Comparison of ENCODE assay signal across 8 cellular contexts in the genomic region with DNA sequence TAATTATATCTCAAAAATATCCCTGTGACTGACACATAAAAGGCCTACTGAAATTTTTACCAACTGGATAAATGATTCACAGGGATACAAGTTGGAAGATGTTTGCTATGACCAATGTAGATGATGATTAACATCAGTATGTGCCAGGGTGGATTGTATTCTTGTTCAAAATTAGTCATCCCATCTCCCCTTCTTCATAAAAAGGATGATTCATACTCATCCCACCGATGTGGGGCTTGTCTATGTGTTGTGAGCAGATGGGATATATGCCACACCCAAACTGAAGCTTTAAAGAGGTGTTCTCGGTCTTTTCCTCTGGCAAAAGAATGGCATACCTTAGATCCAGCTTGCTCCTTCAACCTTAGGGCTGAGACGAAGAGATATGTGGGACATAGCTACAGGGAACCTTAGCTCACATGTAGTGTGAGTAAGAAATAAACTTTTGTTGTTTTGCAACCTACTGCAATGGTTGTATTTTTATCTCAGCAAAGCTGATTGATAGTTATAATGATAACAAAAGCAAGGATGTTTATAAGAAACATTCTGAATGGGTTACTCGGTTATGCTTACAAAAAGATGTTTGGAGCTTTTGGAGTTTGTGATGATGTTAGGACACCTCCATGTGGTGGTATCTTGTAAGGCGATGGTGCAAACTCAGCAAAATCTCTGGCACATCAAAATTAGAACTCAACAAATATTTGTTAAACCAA. TPM values are rescaled to one million over a fixed set of nuclear protein-coding genes. Genes with fewer than 3 reads are reported as not detected.
DNase-seq lines count a peak whose midpoint lies in the region; ATAC-seq and TF ChIP-seq lines count a peak whose summit lies in the region.

No MANE protein-coding gene starts in this region.

- H3K79me2 ChIP-seq in osteoblast (ENCODE audit: insufficient read depth, low read length): no peaks in the 10 kb centered on the region

- H3K27ac ChIP-seq in osteoblast (ENCODE audit: low read depth, low read length) (no peak overlapping the region), esophagus squamous epithelium (no peak overlapping the region)

- intact Hi-C loops in esophagus squamous epithelium (cut with DNase I) (no loop called here), posterior vena cava (cut with DNase I) (no loop called here)

- H3K36me3 ChIP-seq in GM06990 (ENCODE audit: control insufficient read depth, insufficient read depth, low read length): no peaks in the 10 kb centered on the region
- no peaks in the 10 kb centered on the region for H3K36me3 ChIP-seq in osteoblast (ENCODE audit: insufficient read depth, low read length)
- no peaks in the 10 kb centered on the region for H3K36me3 ChIP-seq in esophagus squamous epithelium

- TF ChIP-seq CTCF in GM06990 (IDR thresholded peaks at IDR 0.05; ENCODE audit: insufficient read depth, low read length, poor library complexity, severe bottlenecking): peak; percentile 50
- peak; percentile 55 for TF ChIP-seq CTCF in osteoblast (IDR thresholded peaks at IDR 0.05; ENCODE audit: extremely low read depth, low read depth, low read length)
- TF ChIP-seq CTCF in esophagus squamous epithelium (IDR thresholded peaks at IDR 0.05): peak in 2 of 6 experiments; percentile 14 to 36

- peak overlapping the region; percentile 25 for H3K4me2 ChIP-seq in osteoblast (ENCODE audit: insufficient read depth, low read length)

- H3K27me3 ChIP-seq in GM06990 (replicated peaks; ENCODE audit: control insufficient read depth, insufficient read depth, low read length): no peaks in the 10 kb centered on the region
- H3K27me3 ChIP-seq in osteoblast (ENCODE audit: insufficient read depth, low read length): no peaks in the 10 kb centered on the region
- H3K27me3 ChIP-seq in esophagus squamous epithelium: no peaks in the 10 kb centered on the region

- H3K4me3 ChIP-seq in GM06990 (replicated peaks; ENCODE audit: low read depth, low read length) (no peak overlapping the region), osteoblast (ENCODE audit: insufficient read depth, low read length) (no peak overlapping the region), esophagus squamous epithelium (no peak overlapping the region)

- no peak for TF ChIP-seq POLR2A in esophagus squamous epithelium (IDR thresholded peaks at IDR 0.05)

- WGBS in esophagus squamous epithelium, 2 donors: 16 to 31% methylated on average over 5 of the region's 5 CpGs

- ATAC-seq in GM21515 (IDR thresholded peaks at IDR 0.05; ENCODE audit: unreplicated experiment): peak; percentile 70

- no peak overlapping the region for H2AFZ ChIP-seq in osteoblast (ENCODE audit: low read length)

- DNase-seq in GM06990 (ENCODE audit: extremely low read depth, insufficient read length) (no peak), LoVo (ENCODE audit: low spot score) (peak; percentile 30), cerebellum (ENCODE audit: low spot score) (peak; percentile 3), osteoblast (ENCODE audit: insufficient read length, low spot score, missing footprints) (peak; percentile 49), NCI-H2171 treated with DMSO at 0.1 percent for 48 hours (lab: John Stamatoyannopoulos, UW) (no peak), esophagus squamous epithelium (lab: John Stamatoyannopoulos, UW) (no peak), posterior vena cava (ENCODE audit: low spot score) (no peak)

- no peaks in the 10 kb centered on the region for H4K20me1 ChIP-seq in osteoblast (ENCODE audit: insufficient read depth, low read length)

- H3K4me1 ChIP-seq in osteoblast (ENCODE audit: insufficient read depth, low read length) (peaks cover 10% of the 10 kb centered on the region), esophagus squamous epithelium (peaks cover 0 to 5% (median 0%) of the 10 kb centered on the region in 3 donors)

- H3K9me3 ChIP-seq in osteoblast (ENCODE audit: low read depth, low read length) (no peaks in the 10 kb centered on the region), esophagus squamous epithelium (no peaks in the 10 kb centered on the region)

RNA-seq across cellular contexts. Expression of a gene that starts 29.4 kb away (rescaled TPM):
- 3.7 TPM for total RNA-seq in cerebellum
- total RNA-seq in osteoblast: 0.36 and 1.5 TPM in 2 replicates
- total RNA-seq in esophagus squamous epithelium: under 1 TPM in 3 of 4 donors, not detected in 1; 0.11 to 0.19 (median 0.13) TPM
- under 1 TPM; 0.48 to 0.51 TPM for total RNA-seq in posterior vena cava

RNA-seq across cellular contexts. Expression of a gene that starts 29.6 kb away (rescaled TPM):
- total RNA-seq in cerebellum (34.7 TPM), osteoblast (20.6 and 26.2 TPM in 2 replicates), esophagus squamous epithelium (10 to 100 TPM in 2 of 4 donors, 1 to 10 TPM in 2; 6.1 to 16.6 (median 11.0) TPM), posterior vena cava (10 to 100 TPM; 15.0 to 17.2 TPM)

Comparison
In these comparisons a context has a peak if more than half of its experiments do, and no peak if none do; other contexts are left out.
1. DNase-seq: peak in LoVo (single experiment), cerebellum (single experiment) and osteoblast (single experiment); none in GM06990 (single experiment), NCI-H2171 treated with DMSO at 0.1 percent for 48 hours (single experiment), esophagus squamous epithelium (single experiment) and posterior vena cava (single experiment).